30 cellular contexts compared by ENCODE assay signal in genomic region chr15:25616471-25616870, GRCh38.
"Had no signal": no experiment of that assay in that cellular context is flagged by ENCODE, and none has a peak within 500 bp of the region (broad histone marks: within the 10 kb centered on the region; RNA-seq: fewer than 3 reads in every experiment).

No MANE protein-coding gene starts in this region.

- H3K4me1 Mint-ChIP-seq: naive thymus-derived CD8-positive, alpha-beta T cell; stimulated activated memory B cell treated with anti-CD40 and anti-IgM and Interleukin-4, amounts not matched to agents 10 μg/mL and 1 μg/mL and 100 μg/mL, for 72 hours; stimulated activated naive CD8-positive, alpha-beta T cell treated with anti-CD3 and anti-CD28 coated beads, Interleukin-15, amount 100 ng/mL, for 72 hours had no signal

- H3K27me3 Mint-ChIP-seq: progenitor cell of endocrine pancreas; stimulated activated memory B cell treated with anti-CD40 and anti-IgM and Interleukin-4, amounts not matched to agents 10 μg/mL and 1 μg/mL and 100 μg/mL, for 72 hours had no signal

- H3K4me1 ChIP-seq: psoas muscle, right lobe of liver, spleen, suprapubic skin, tibial artery, transverse colon, vagina had no signal

- H3K4me3 Mint-ChIP-seq: naive thymus-derived CD8-positive, alpha-beta T cell; natural killer cell treated with Interleukin-12 subunit alpha and Interleukin-12 subunit beta and Interleukin-15 and Interleukin-18, amount 100 ng/mL, for 72 hours; nephron progenitor cell; neural crest cell; stimulated activated memory B cell treated with anti-CD40 and anti-IgM and Interleukin-4, amounts not matched to agents 10 μg/mL and 1 μg/mL and 100 μg/mL, for 72 hours; stimulated activated naive CD8-positive, alpha-beta T cell treated with anti-CD3 and anti-CD28 coated beads, Interleukin-15, amount 100 ng/mL, for 72 hours had no signal

- H3K4me2 ChIP-seq: smooth muscle cell had no signal

- ATAC-seq: naive thymus-derived CD8-positive, alpha-beta T cell; natural killer cell treated with Interleukin-12 subunit alpha and Interleukin-12 subunit beta and Interleukin-15 and Interleukin-18, amount 100 ng/mL, for 72 hours; psoas muscle; right cardiac atrium; right lobe of liver; stimulated activated memory B cell treated with anti-CD40 and anti-IgM and Interleukin-4, amounts not matched to agents 10 μg/mL and 1 μg/mL and 100 μg/mL, for 72 hours; stimulated activated naive CD8-positive, alpha-beta T cell treated with anti-CD3 and anti-CD28 coated beads, Interleukin-15, amount 100 ng/mL, for 72 hours; stimulated activated naive CD8-positive, alpha-beta T cell treated with anti-CD3 and anti-CD28 coated beads, Interleukin-15, Interleukin-2, amounts not matched to agents 100 U/mL and 50 U/mL, for 24 hours had no signal

- H3K27me3 ChIP-seq: ovary, right lobe of liver, spleen, suprapubic skin, testis, tibial artery, transverse colon, upper lobe of left lung, vagina had no signal

- DNase-seq: naive thymus-derived CD8-positive, alpha-beta T cell; nephron progenitor cell; occipital lobe; ovary; posterior cingulate gyrus; psoas muscle; right cardiac atrium; right lobe of liver; spleen; stimulated activated CD4-positive, alpha-beta T cell treated with anti-CD3 and anti-CD28 coated beads, Interleukin-12 subunit alpha, Interleukin-12 subunit beta, amount 100 ng/mL, for 4 hours; stimulated activated CD4-positive, alpha-beta T cell treated with anti-CD3 and anti-CD28 coated beads, Interleukin-1b, Interleukin-23, amount 100 ng/mL, for 48 hours; stimulated activated CD4-positive, alpha-beta T cell treated with anti-CD3 and anti-CD28 coated beads, Interleukin-4, amount 100 ng/mL, for 1 hour; stimulated activated CD4-positive, alpha-beta T cell treated with anti-CD3 and anti-CD28 coated beads, Interleukin-4, amount 100 ng/mL, for 4 hours; stimulated activated CD8-positive, alpha-beta memory T cell treated with anti-CD3 and anti-CD28 coated beads, Interleukin-4, amount 100 ng/mL, for 48 hours; stimulated activated naive CD4-positive, alpha-beta T cell; stimulated activated naive CD8-positive, alpha-beta T cell treated with anti-CD3 and anti-CD28 coated beads, Interleukin-15, amount 100 ng/mL, for 72 hours; stimulated activated naive CD8-positive, alpha-beta T cell treated with anti-CD3 and anti-CD28 coated beads, Interleukin-15, Interleukin-2, amounts not matched to agents 100 U/mL and 50 U/mL, for 24 hours; testis; tibial artery; transverse colon had no signal

- H3K79me2 ChIP-seq: parathyroid adenoma had no signal

- H3K36me3 ChIP-seq: ovary, right lobe of liver, spleen, suprapubic skin, tibial artery, transverse colon, upper lobe of left lung, vagina had no signal

- H3K9ac ChIP-seq: parathyroid adenoma had no signal

- H3K9me3 Mint-ChIP-seq: neural crest cell had no signal

- H2AFZ ChIP-seq: parathyroid adenoma had no signal

- H3K4me3 ChIP-seq: ovary, psoas muscle, right lobe of liver, skin epidermis, smooth muscle cell, spleen, suprapubic skin, testis, tibial artery, transverse colon, upper lobe of left lung, vagina had no signal

- H3K27ac Mint-ChIP-seq: naive thymus-derived CD8-positive, alpha-beta T cell; natural killer cell treated with Interleukin-12 subunit alpha and Interleukin-12 subunit beta and Interleukin-15 and Interleukin-18, amount 100 ng/mL, for 72 hours; nephron progenitor cell; progenitor cell of endocrine pancreas; stimulated activated memory B cell treated with anti-CD40 and anti-IgM and Interleukin-4, amounts not matched to agents 10 μg/mL and 1 μg/mL and 100 μg/mL, for 72 hours; stimulated activated naive CD8-positive, alpha-beta T cell treated with anti-CD3 and anti-CD28 coated beads, Interleukin-15, amount 100 ng/mL, for 72 hours had no signal

- H3K27ac ChIP-seq: ovary, parathyroid adenoma, psoas muscle, right lobe of liver, skin epidermis, spleen, suprapubic skin, testis, tibial artery, transverse colon, upper lobe of left lung, vagina had no signal

- H3K36me3 Mint-ChIP-seq: naive thymus-derived CD8-positive, alpha-beta T cell; natural killer cell treated with Interleukin-12 subunit alpha and Interleukin-12 subunit beta and Interleukin-15 and Interleukin-18, amount 100 ng/mL, for 72 hours; stimulated activated memory B cell treated with anti-CD40 and anti-IgM and Interleukin-4, amounts not matched to agents 10 μg/mL and 1 μg/mL and 100 μg/mL, for 72 hours had no signal

- H3K9me3 ChIP-seq: ovary, psoas muscle, right lobe of liver, suprapubic skin, testis, tibial artery, transverse colon, upper lobe of left lung, vagina had no signal
